8 cellular contexts compared by ENCODE assay signal in genomic region chr2:121285077-121285449, GRCh38. TPM values are rescaled to one million over a fixed set of nuclear protein-coding genes. Genes with fewer than 3 reads are reported as not detected.
DNase-seq lines count a peak whose midpoint lies in the region; ATAC-seq, FAIRE-seq and TF ChIP-seq lines count a peak whose summit lies in the region.

Gene TFCP2L1 (minus strand): TSS chr2:121285202. CDS start chr2:121285109, 93 bp downstream.

- ATAC-seq in HepG2 (peak; percentile 5; the same call in 2 of the 3 replicates), GM21360 (IDR thresholded peaks at IDR 0.05; ENCODE audit: unreplicated experiment) (no peak), HG02623 (IDR thresholded peaks at IDR 0.05; ENCODE audit: unreplicated experiment) (no peak)

- intact Hi-C loops in HepG2 (cut with micrococcal nuclease; ENCODE audit: unreplicated experiment) (no loop called here), testis (cut with DNase I; ENCODE audit: low total_unique reads) (no loop called here)

- in situ Hi-C loops in HepG2 (cut with HindIII; ENCODE audit: extremely low pct_ligation_motif_present, low pct_unique_long_range_greater_than_20kb), result no loop called here

- H4K20me1 ChIP-seq in HepG2 (ENCODE audit: insufficient read depth, low read length), result no peaks in the 10 kb centered on the region

- H3K27ac ChIP-seq in HepG2 (ENCODE audit: extremely low read length, insufficient read depth, low read length) (no peak within 1 kb of the TSS), testis (peak within 1 kb of the TSS in 1 of 2 donors; percentile 4)

- no TSS peak for BruUV-seq in HepG2 (replicated peaks; lab: Mats Ljungman, UMichigan)

- H3K36me3 ChIP-seq in HepG2 (replicated peaks in 1 of 2; ENCODE audit: control insufficient read depth in 1 of 2, insufficient read depth in 2 of 2, low read length in 2 of 2) (no peaks in the 10 kb centered on the region), testis (ENCODE audit: low read depth, missing control alignments) (no peaks in the 10 kb centered on the region)

- no peak within 1 kb of the TSS for H3K9ac ChIP-seq in HepG2 (ENCODE audit: insufficient read depth, low read depth, low read length)

- FAIRE-seq in HepG2 (lab: Jason Lieb, UNC), result no peak

- peaks cover 22 to 88% of the 10 kb centered on the region in 2 experiments for H3K27me3 ChIP-seq in HepG2 (ENCODE audit: control insufficient read depth in 1 of 2, insufficient read depth in 2 of 2, low read length in 2 of 2)
- H3K27me3 ChIP-seq in testis, result no peaks in the 10 kb centered on the region

- POLR2A ChIA-PET in HepG2 (lab: Yijun Ruan, JAX), result no interaction called here

- TF ChIP-seq EP300 in HepG2 (IDR thresholded peaks at IDR 0.05; ENCODE audit: low read depth in 2 of 2, low read length in 2 of 2), result no peak
- TF ChIP-seq EP300 in HepG2 (CRISPR knock-in tag; IDR thresholded peaks at IDR 0.05; ENCODE audit: borderline replicate concordance), result no peak

- peak within 1 kb of the TSS; percentile 50 for H3K4me2 ChIP-seq in HepG2 (ENCODE audit: low read depth, low read length)

- CTCF ChIA-PET in HepG2 (lab: Yijun Ruan, JAX; ENCODE audit: low intra/inter-chr PET ratio, low total read pairs), result interaction anchor here (1.0 kb wide), 1 partner anchor 10 kb away, joined by 3 read pairs; no protein-coding TSS in a partner anchor

- no peak for TF ChIP-seq CTCF in HepG2 (CRISPR knock-in tag; IDR thresholded peaks at IDR 0.05)
- TF ChIP-seq CTCF in testis (IDR thresholded peaks at IDR 0.05), result no peak

- WGBS in HepG2 (ENCODE audit: low lambda C conversion rate), result 19% methylated on average over 45 of the region's 51 CpGs
- WGBS in testis, 2 donors, result 0 to 2% methylated on average over 6 to 40 of the region's 51 CpGs

- TF ChIP-seq POLR2A in HepG2 (IDR thresholded peaks at IDR 0.05; ENCODE audit: insufficient read depth in 1 of 2, low read depth in 2 of 2, low read length in 2 of 2), result no peak
- no peak for TF ChIP-seq POLR2A in testis (IDR thresholded peaks at IDR 0.05)

- no peak within 1 kb of the TSS for H2AFZ ChIP-seq in HepG2 (ENCODE audit: low read length)

- TF ChIP-seq RAD21 in HepG2 (CRISPR knock-in tag; IDR thresholded peaks at IDR 0.05), result no peak

- peak; percentile 6 for DNase-seq in stimulated activated CD4-positive, alpha-beta T cell treated with anti-CD3 and anti-CD28 coated beads, Interleukin-1b, Interleukin-23, amount 100 ng/mL, for 48 hours
- no peak for DNase-seq in stimulated activated CD4-positive, alpha-beta T cell treated with anti-CD3 and anti-CD28 coated beads, Interleukin-4, amount 100 ng/mL, for 1 hour
- DNase-seq in NCI-H2171 treated with DMSO at 0.1 percent for 48 hours (lab: John Stamatoyannopoulos, UW), result peak; percentile 73
- DNase-seq in astrocyte of the hippocampus (ENCODE audit: low read depth, low spot score), result peak; percentile 49
- no peak for DNase-seq in HepG2 (ENCODE audit: low spot score)
- DNase-seq in testis, result peak; percentile 30

- H3K4me3 ChIP-seq in HepG2 (replicated peaks in 1 of 3; ENCODE audit: insufficient read depth in 1 of 3, low read depth in 2 of 3, low read length in 3 of 3), result peak within 1 kb of the TSS in 1 of 3 experiments; percentile 55; a peak in 1 of 6 replicates
- peak within 1 kb of the TSS; percentile 50 to 59 for H3K4me3 ChIP-seq in testis

- H3K9me3 ChIP-seq in HepG2 (ENCODE audit: low read length), result no peaks in the 10 kb centered on the region
- H3K9me3 ChIP-seq in testis, result no peaks in the 10 kb centered on the region

- no peaks in the 10 kb centered on the region for H3K79me2 ChIP-seq in HepG2 (ENCODE audit: insufficient read depth, low read length)

- H3K4me1 ChIP-seq in HepG2 (ENCODE audit: insufficient read depth, low read length), result peaks cover 33% of the 10 kb centered on the region
- peaks cover 3% of the 10 kb centered on the region for H3K4me1 ChIP-seq in testis

TF ChIP-seq in HepG2, 621 proteins besides CTCF, POLR2A, EP300 and RAD21:
- TF ChIP-seq, protein P1, sequence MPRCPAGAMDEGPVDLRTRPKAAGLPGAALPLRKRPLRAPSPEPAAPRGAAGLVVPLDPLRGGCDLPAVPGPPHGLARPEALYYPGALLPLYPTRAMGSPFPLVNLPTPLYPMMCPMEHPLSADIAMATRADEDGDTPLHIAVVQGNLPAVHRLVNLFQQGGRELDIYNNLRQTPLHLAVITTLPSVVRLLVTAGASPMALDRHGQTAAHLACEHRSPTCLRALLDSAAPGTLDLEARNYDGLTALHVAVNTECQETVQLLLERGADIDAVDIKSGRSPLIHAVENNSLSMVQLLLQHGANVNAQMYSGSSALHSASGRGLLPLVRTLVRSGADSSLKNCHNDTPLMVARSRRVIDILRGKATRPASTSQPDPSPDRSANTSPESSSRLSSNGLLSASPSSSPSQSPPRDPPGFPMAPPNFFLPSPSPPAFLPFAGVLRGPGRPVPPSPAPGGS (CRISPR knock-in tag; IDR thresholded peaks at IDR 0.05), result 0 out of 2 replicates have a peak, but pooled peaks have one; percentile 32
- TF ChIP-seq HNRNPK (IDR thresholded peaks at IDR 0.05; ENCODE audit: low read depth, low read length, poor library complexity, severe bottlenecking), result no peak
- TF ChIP-seq, protein P2, sequence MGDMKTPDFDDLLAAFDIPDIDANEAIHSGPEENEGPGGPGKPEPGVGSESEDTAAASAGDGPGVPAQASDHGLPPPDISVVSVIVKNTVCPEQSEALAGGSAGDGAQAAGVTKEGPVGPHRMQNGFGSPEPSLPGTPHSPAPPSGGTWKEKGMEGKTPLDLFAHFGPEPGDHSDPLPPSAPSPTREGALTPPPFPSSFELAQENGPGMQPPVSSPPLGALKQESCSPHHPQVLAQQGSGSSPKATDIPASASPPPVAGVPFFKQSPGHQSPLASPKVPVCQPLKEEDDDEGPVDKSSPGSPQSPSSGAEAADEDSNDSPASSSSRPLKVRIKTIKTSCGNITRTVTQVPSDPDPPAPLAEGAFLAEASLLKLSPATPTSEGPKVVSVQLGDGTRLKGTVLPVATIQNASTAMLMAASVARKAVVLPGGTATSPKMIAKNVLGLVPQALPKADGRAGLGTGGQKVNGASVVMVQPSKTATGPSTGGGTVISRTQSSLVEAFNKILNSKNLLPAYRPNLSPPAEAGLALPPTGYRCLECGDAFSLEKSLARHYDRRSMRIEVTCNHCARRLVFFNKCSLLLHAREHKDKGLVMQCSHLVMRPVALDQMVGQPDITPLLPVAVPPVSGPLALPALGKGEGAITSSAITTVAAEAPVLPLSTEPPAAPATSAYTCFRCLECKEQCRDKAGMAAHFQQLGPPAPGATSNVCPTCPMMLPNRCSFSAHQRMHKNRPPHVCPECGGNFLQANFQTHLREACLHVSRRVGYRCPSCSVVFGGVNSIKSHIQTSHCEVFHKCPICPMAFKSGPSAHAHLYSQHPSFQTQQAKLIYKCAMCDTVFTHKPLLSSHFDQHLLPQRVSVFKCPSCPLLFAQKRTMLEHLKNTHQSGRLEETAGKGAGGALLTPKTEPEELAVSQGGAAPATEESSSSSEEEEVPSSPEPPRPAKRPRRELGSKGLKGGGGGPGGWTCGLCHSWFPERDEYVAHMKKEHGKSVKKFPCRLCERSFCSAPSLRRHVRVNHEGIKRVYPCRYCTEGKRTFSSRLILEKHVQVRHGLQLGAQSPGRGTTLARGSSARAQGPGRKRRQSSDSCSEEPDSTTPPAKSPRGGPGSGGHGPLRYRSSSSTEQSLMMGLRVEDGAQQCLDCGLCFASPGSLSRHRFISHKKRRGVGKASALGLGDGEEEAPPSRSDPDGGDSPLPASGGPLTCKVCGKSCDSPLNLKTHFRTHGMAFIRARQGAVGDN (CRISPR knock-in tag; IDR thresholded peaks at IDR 0.05), result 0 out of 2 replicates have a peak, but pooled peaks have one; percentile 7
- no peak for TF ChIP-seq SP2 (CRISPR knock-in tag; IDR thresholded peaks at IDR 0.05)
- TF ChIP-seq ZNF547 (CRISPR knock-in tag; IDR thresholded peaks at IDR 0.05), result 0 out of 2 replicates have a peak, but pooled peaks have one; percentile 40
TF ChIP-seq in HepG2: peak in this region for 3.

RNA-seq across cellular contexts. Expression of gene TFCP2L1, which starts in this region (rescaled TPM):
- not detected in 2 replicates for total RNA-seq in HepG2 (2016; rRNA removed; fragmentation: Illumina TruSeq; extraction: Trizol)
- not detected in 2 replicates for total RNA-seq in HepG2 (2016; cell fraction: cytosol; rRNA removed; fragmentation: Illumina TruSeq; extraction: Trizol; ENCODE audit: low read depth)
- not detected in 2 replicates for total RNA-seq in HepG2 (2016; cell fraction: insoluble cytoplasmic fraction; rRNA removed; fragmentation: Illumina TruSeq; extraction: Trizol)
- not detected in 2 replicates for total RNA-seq in HepG2 (2016; cell fraction: membrane; rRNA removed; fragmentation: Illumina TruSeq; extraction: Trizol)
- not detected in 2 replicates for total RNA-seq in HepG2 (2016; cell fraction: nucleus; rRNA removed; fragmentation: Illumina TruSeq; extraction: Trizol)
- under 0.01 and 0.01 TPM in 2 replicates for polyA plus RNA-seq in HepG2 (2011; rRNA removed)
- polyA plus RNA-seq in HepG2 (2011; cell fraction: cytosol; rRNA removed), result under 0.01 TPM in 2 replicates
- polyA plus RNA-seq in HepG2 (2011; cell fraction: nucleus; rRNA removed), result 0.02 TPM in 2 replicates
- not detected in 2 replicates for polyA plus RNA-seq in HepG2 (2012)
- not detected in 2 replicates for polyA plus RNA-seq in HepG2 (2016; cell fraction: cytosol; fragmentation: Illumina TruSeq; extraction: Trizol; ENCODE audit: low read depth)
- polyA plus RNA-seq in HepG2 (2016; cell fraction: insoluble cytoplasmic fraction; fragmentation: Illumina TruSeq; extraction: Trizol; ENCODE audit: low read depth), result not detected in 2 replicates
- polyA plus RNA-seq in HepG2 (2016; cell fraction: membrane; fragmentation: Illumina TruSeq; extraction: Trizol; ENCODE audit: low read depth), result not detected in 2 replicates
- polyA plus RNA-seq in HepG2 (2016; cell fraction: nucleus; fragmentation: Illumina TruSeq; extraction: Trizol; ENCODE audit: insufficient read depth, low read depth), result not detected in 2 replicates
- polyA minus RNA-seq in HepG2 (2011; rRNA and poly(A)+ RNA removed; ENCODE audit: low replicate concordance), result 0.49 TPM in 1 of 2 replicates, not detected in the other
- polyA minus RNA-seq in HepG2 (2011; cell fraction: cytosol; rRNA and poly(A)+ RNA removed), result not detected in 2 replicates
- polyA minus RNA-seq in HepG2 (2011; cell fraction: nucleus; rRNA and poly(A)+ RNA removed), result not detected in 2 replicates
- 1 to 10 TPM; 3.1 to 5.1 TPM for total RNA-seq in testis
- polyA plus RNA-seq in testis (ENCODE audit: insufficient read depth, low read depth, low replicate concordance), result 2.5 TPM

Comparison
In these comparisons a context has a peak if more than half of its experiments do, and no peak if none do; other contexts are left out.
1. DNase-seq: peak in stimulated activated CD4-positive, alpha-beta T cell treated with anti-CD3 and anti-CD28 coated beads, Interleukin-1b, Interleukin-23, amount 100 ng/mL, for 48 hours (single experiment), NCI-H2171 treated with DMSO at 0.1 percent for 48 hours (single experiment), astrocyte of the hippocampus (single experiment) and testis (single experiment); none in stimulated activated CD4-positive, alpha-beta T cell treated with anti-CD3 and anti-CD28 coated beads, Interleukin-4, amount 100 ng/mL, for 1 hour (single experiment) and HepG2 (single experiment).
2. Peak in ATAC-seq and H3K4me2 ChIP-seq in HepG2; RNA of the gene not detected or under 1 TPM.